1 cellular context compared by ENCODE assay signal in the genomic region with DNA sequence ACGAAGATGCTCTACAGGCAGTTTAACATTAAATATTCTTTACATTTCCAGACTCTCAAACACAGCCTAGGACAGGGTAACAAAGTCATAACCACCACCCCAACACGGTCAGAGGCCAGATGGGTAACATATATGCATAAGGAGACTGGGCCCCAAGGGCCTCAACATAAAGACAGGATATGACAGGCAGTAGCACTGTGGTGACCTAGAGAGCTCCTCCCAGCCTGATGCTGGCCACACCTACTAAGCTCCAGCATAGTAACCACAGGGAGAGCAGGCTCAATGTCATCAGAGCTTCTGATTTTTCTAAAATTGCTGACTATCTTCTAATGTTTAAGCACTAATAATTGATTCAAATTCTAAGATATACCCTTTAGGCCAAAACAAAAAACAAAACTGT.
TF ChIP-seq lines count a peak whose summit lies in the region.

No MANE protein-coding gene starts in this region.

TF ChIP-seq in WTC11, 78 proteins besides CTCF, POLR2A, EP300 and RAD21 (continued from another document):
- no peak for TF ChIP-seq ZNF317 (CRISPR knock-in tag; IDR thresholded peaks at IDR 0.05; ENCODE audit: borderline replicate concordance, low read depth)
TF ChIP-seq in WTC11: peak in this region for 0.
